ENCODE assay signal across 9 cellular contexts in genomic region chr17:6940186-6940649, GRCh38. TPM values are rescaled to one million over a fixed set of nuclear protein-coding genes. Genes with fewer than 3 reads are reported as not detected.
DNase-seq lines count a peak whose midpoint lies in the region; ATAC-seq and TF ChIP-seq lines count a peak whose summit lies in the region.
"Had no signal": no experiment of that assay in that cellular context is flagged by ENCODE, and none has a peak within 500 bp of the region (broad histone marks: within the 10 kb centered on the region; RNA-seq: fewer than 3 reads in every experiment).

No MANE protein-coding gene starts in this region.

- H4K12ac ChIP-seq in trophoblast cell (ENCODE audit: low read depth, low read length), result no peak overlapping the region

- H3K79me2 ChIP-seq in trophoblast cell (ENCODE audit: control insufficient read depth, insufficient read depth, low read length, poor library complexity), result no peaks in the 10 kb centered on the region

- H2BK120ac ChIP-seq in trophoblast cell (ENCODE audit: insufficient read depth, low read length, poor library complexity), result no peak overlapping the region

- no peak overlapping the region for H2AFZ ChIP-seq in trophoblast cell (ENCODE audit: insufficient read depth, low read length, poor library complexity)

- no peak for DNase-seq in CD4-positive, alpha-beta T cell
- peak; percentile 59 for DNase-seq in NCI-H1436 (lab: John Stamatoyannopoulos, UW)
- DNase-seq in ascending aorta (ENCODE audit: low spot score in 2 of 2), result no peak
- DNase-seq in natural killer cell treated with Interleukin-12 subunit alpha and Interleukin-12 subunit beta and Interleukin-15 and Interleukin-18, amount 100 ng/mL, for 72 hours (ENCODE audit: low spot score), result no peak
- DNase-seq in trophoblast cell, result no peak
- DNase-seq in effector CD4-positive, alpha-beta T cell, result no peak

- H3K27me3 Mint-ChIP-seq in CD4-positive, alpha-beta T cell, result no peaks in the 10 kb centered on the region
- no peaks in the 10 kb centered on the region for H3K27me3 Mint-ChIP-seq in natural killer cell treated with Interleukin-12 subunit alpha and Interleukin-12 subunit beta and Interleukin-15 and Interleukin-18, amount 100 ng/mL, for 72 hours

- no peaks in the 10 kb centered on the region for H3K27me3 ChIP-seq in CD4-positive, alpha-beta T cell (ENCODE audit: control insufficient read depth, insufficient read depth, low read length)
- H3K27me3 ChIP-seq in ascending aorta (no peaks in the 10 kb centered on the region), trophoblast cell (ENCODE audit: insufficient read depth, low read length) (no peaks in the 10 kb centered on the region)
- H3K27me3 ChIP-seq: neutrophil had no signal

- no peak overlapping the region for H4K91ac ChIP-seq in trophoblast cell (ENCODE audit: low read depth, low read length)

- no peak overlapping the region for H2BK12ac ChIP-seq in trophoblast cell (ENCODE audit: low read length)

- H2AK5ac ChIP-seq in trophoblast cell (ENCODE audit: low read length), result no peak overlapping the region

- H4K8ac ChIP-seq in trophoblast cell (ENCODE audit: low read depth, low read length), result no peak overlapping the region

- no peak overlapping the region for H3K27ac Mint-ChIP-seq in CD4-positive, alpha-beta T cell
- peak overlapping the region in 1 of 2 donors; percentile 58 for H3K27ac Mint-ChIP-seq in natural killer cell treated with Interleukin-12 subunit alpha and Interleukin-12 subunit beta and Interleukin-15 and Interleukin-18, amount 100 ng/mL, for 72 hours

- no peak overlapping the region for H3K4me2 ChIP-seq in trophoblast cell (ENCODE audit: low read length)

- CTCF ChIA-PET in CD4-positive, alpha-beta T cell (lab: Charles Lee), result no interaction called here

- H3K36me3 ChIP-seq in ascending aorta (no peaks in the 10 kb centered on the region), trophoblast cell (ENCODE audit: control insufficient read depth in 1 of 2, insufficient read depth in 2 of 2, low read length in 2 of 2) (no peaks in the 10 kb centered on the region)
- H3K36me3 ChIP-seq: neutrophil had no signal

- intact Hi-C loops in CD4-positive, alpha-beta T cell (cut with DNase I, micrococcal nuclease), result no loop called here
- intact Hi-C loops in ascending aorta (cut with DNase I), result no loop called here

- no peak for TF ChIP-seq CTCF in CD4-positive, alpha-beta T cell (IDR thresholded peaks at IDR 0.05)
- TF ChIP-seq CTCF in ascending aorta (IDR thresholded peaks at IDR 0.05), result no peak

- no peaks in the 10 kb centered on the region for H3K9me3 ChIP-seq in CD4-positive, alpha-beta T cell (ENCODE audit: control insufficient read depth, low read length)
- H3K9me3 ChIP-seq in ascending aorta (no peaks in the 10 kb centered on the region), trophoblast cell (ENCODE audit: insufficient read depth, low read depth, low read length) (no peaks in the 10 kb centered on the region)
- H3K9me3 ChIP-seq: neutrophil had no signal

- H3K14ac ChIP-seq in trophoblast cell (ENCODE audit: low read length), result no peak overlapping the region

- no peak overlapping the region for H3K9ac ChIP-seq in trophoblast cell (ENCODE audit: low read length)

- H3K4me1 ChIP-seq in ascending aorta (no peaks in the 10 kb centered on the region), trophoblast cell (ENCODE audit: control insufficient read depth in 1 of 2, insufficient read depth in 2 of 2, low read length in 2 of 2) (no peaks in the 10 kb centered on the region)

- no peak overlapping the region for H3K18ac ChIP-seq in trophoblast cell (ENCODE audit: low read length)

- H3K9me3 Mint-ChIP-seq in CD4-positive, alpha-beta T cell, result no peaks in the 10 kb centered on the region
- no peaks in the 10 kb centered on the region for H3K9me3 Mint-ChIP-seq in natural killer cell treated with Interleukin-12 subunit alpha and Interleukin-12 subunit beta and Interleukin-15 and Interleukin-18, amount 100 ng/mL, for 72 hours

- WGBS in trophoblast cell (ENCODE audit: extremely low coverage, insufficient coverage, insufficient read length), result no CpG with 5 or more reads among the region's 7 CpGs

- no peak overlapping the region for H3K4ac ChIP-seq in trophoblast cell (ENCODE audit: low read depth, low read length)

- POLR2A ChIA-PET in CD4-positive, alpha-beta T cell (lab: Charles Lee), result interaction anchor here (0.6 kb wide), 1 partner anchor 24 kb away, joined by 3 read pairs; no protein-coding TSS in a partner anchor

- peaks cover 16% of the 10 kb centered on the region for H3K4me1 Mint-ChIP-seq in CD4-positive, alpha-beta T cell (ENCODE audit: low read depth)
- H3K4me1 Mint-ChIP-seq in natural killer cell treated with Interleukin-12 subunit alpha and Interleukin-12 subunit beta and Interleukin-15 and Interleukin-18, amount 100 ng/mL, for 72 hours (ENCODE audit: low read depth in 2 of 2), result peaks cover 4 to 24% of the 10 kb centered on the region in 2 donors

- H3K4me3 ChIP-seq in ascending aorta (peak overlapping the region; percentile 7 to 37), trophoblast cell (ENCODE audit: low read depth, low read length) (no peak overlapping the region)

- no peaks in the 10 kb centered on the region for H3K79me1 ChIP-seq in trophoblast cell (ENCODE audit: low read length)

- peak; percentile 46 for ATAC-seq in CD4-positive, alpha-beta T cell (ENCODE audit: poor library complexity)
- ATAC-seq in natural killer cell treated with Interleukin-12 subunit alpha and Interleukin-12 subunit beta and Interleukin-15 and Interleukin-18, amount 100 ng/mL, for 72 hours, result no peak
- ATAC-seq in GM19397 (IDR thresholded peaks at IDR 0.05; ENCODE audit: unreplicated experiment), result no peak
- ATAC-seq in GM18868 (IDR thresholded peaks at IDR 0.05; ENCODE audit: unreplicated experiment), result no peak

- no peak overlapping the region for H2BK5ac ChIP-seq in trophoblast cell (ENCODE audit: low read depth, low read length, poor library complexity)

- H3K23ac ChIP-seq in trophoblast cell (ENCODE audit: low read length), result no peak overlapping the region

- H3K4me3 Mint-ChIP-seq in CD4-positive, alpha-beta T cell, result peak overlapping the region; percentile 31
- H3K4me3 Mint-ChIP-seq in natural killer cell treated with Interleukin-12 subunit alpha and Interleukin-12 subunit beta and Interleukin-15 and Interleukin-18, amount 100 ng/mL, for 72 hours, result peak overlapping the region; percentile 8

- H3K36me3 Mint-ChIP-seq in CD4-positive, alpha-beta T cell (ENCODE audit: low read depth), result no peaks in the 10 kb centered on the region
- H3K36me3 Mint-ChIP-seq in natural killer cell treated with Interleukin-12 subunit alpha and Interleukin-12 subunit beta and Interleukin-15 and Interleukin-18, amount 100 ng/mL, for 72 hours, result no peaks in the 10 kb centered on the region

- H3K27ac ChIP-seq in CD4-positive, alpha-beta T cell (ENCODE audit: low read depth, low read length), result no peak overlapping the region
- H3K27ac ChIP-seq in ascending aorta (no peak overlapping the region), trophoblast cell (ENCODE audit: low read depth, low read length) (no peak overlapping the region)
- H3K27ac ChIP-seq: neutrophil had no signal

RNA-seq across cellular contexts. Expression of gene ALOX12, which starts 55.6 kb away (rescaled TPM):
- not detected for total RNA-seq in CD4-positive, alpha-beta T cell
- not detected for total RNA-seq in ascending aorta
- total RNA-seq in natural killer cell treated with Interleukin-12 subunit alpha and Interleukin-12 subunit beta and Interleukin-15 and Interleukin-18, amount 100 ng/mL, for 72 hours, result not detected
- polyA plus RNA-seq in trophoblast cell (2013), result 0.06 TPM in 1 of 2 replicates, not detected in the other
